Comparison of ENCODE assay signal across 1 cellular context in genomic region chr11:11265320-11265719, GRCh38.
TF ChIP-seq lines count a peak whose summit lies in the region.

No MANE protein-coding gene starts in this region.

TF ChIP-seq in HCT116, 20 proteins besides CTCF, POLR2A, EP300 and RAD21 (continued from another document):
- no peak for TF ChIP-seq REST (IDR thresholded peaks at IDR 0.05; ENCODE audit: low read depth)
- TF ChIP-seq, protein P1, sequence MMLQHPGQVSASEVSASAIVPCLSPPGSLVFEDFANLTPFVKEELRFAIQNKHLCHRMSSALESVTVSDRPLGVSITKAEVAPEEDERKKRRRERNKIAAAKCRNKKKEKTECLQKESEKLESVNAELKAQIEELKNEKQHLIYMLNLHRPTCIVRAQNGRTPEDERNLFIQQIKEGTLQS (IDR thresholded peaks at IDR 0.05) = no peak
- TF ChIP-seq SIN3A (IDR thresholded peaks at IDR 0.05; ENCODE audit: low read depth) = no peak
- TF ChIP-seq TCF7L2 (IDR thresholded peaks at IDR 0.05; ENCODE audit: borderline replicate concordance, extremely low read depth, insufficient read depth, insufficient read length) = no peak
- TF ChIP-seq, protein P2, sequence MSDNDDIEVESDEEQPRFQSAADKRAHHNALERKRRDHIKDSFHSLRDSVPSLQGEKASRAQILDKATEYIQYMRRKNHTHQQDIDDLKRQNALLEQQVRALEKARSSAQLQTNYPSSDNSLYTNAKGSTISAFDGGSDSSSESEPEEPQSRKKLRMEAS (IDR thresholded peaks at IDR 0.05) = no peak
- TF ChIP-seq FOSL1 (IDR thresholded peaks at IDR 0.05; ENCODE audit: low read depth) = no peak
- TF ChIP-seq EZH2phosphoT487 (IDR thresholded peaks at IDR 0.05; ENCODE audit: borderline replicate concordance) = no peak
- TF ChIP-seq CEBPB (IDR thresholded peaks at IDR 0.05; ENCODE audit: low read depth) = no peak
- no peak for TF ChIP-seq ZNF274 (IDR thresholded peaks at IDR 0.05; ENCODE audit: low read depth, low read length)
- no peak for TF ChIP-seq EGR1 (IDR thresholded peaks at IDR 0.05; ENCODE audit: low read depth)
- no peak for TF ChIP-seq JUND (IDR thresholded peaks at IDR 0.05)
- TF ChIP-seq YY1 (IDR thresholded peaks at IDR 0.05; ENCODE audit: extremely low read depth, insufficient replicate concordance, low read depth, low read length) = no peak
- no peak for TF ChIP-seq SRF (IDR thresholded peaks at IDR 0.05; ENCODE audit: low read depth)
- TF ChIP-seq EZH2 (IDR thresholded peaks at IDR 0.05) = no peak
- TF ChIP-seq ZBTB33 (IDR thresholded peaks at IDR 0.05; ENCODE audit: extremely low read depth, insufficient replicate concordance, low read length) = no peak
- TF ChIP-seq ZFX (IDR thresholded peaks at IDR 0.05) = no peak
- no peak for TF ChIP-seq SP1 (IDR thresholded peaks at IDR 0.05; ENCODE audit: low read depth)
- TF ChIP-seq ELF1 (IDR thresholded peaks at IDR 0.05; ENCODE audit: borderline replicate concordance, low read depth) = no peak
- TF ChIP-seq POLR2AphosphoS5 (IDR thresholded peaks at IDR 0.05; ENCODE audit: low read depth, low read length) = no peak
TF ChIP-seq in HCT116: peak in this region for 0.
